25 cellular contexts compared by ENCODE assay signal in the genomic region with DNA sequence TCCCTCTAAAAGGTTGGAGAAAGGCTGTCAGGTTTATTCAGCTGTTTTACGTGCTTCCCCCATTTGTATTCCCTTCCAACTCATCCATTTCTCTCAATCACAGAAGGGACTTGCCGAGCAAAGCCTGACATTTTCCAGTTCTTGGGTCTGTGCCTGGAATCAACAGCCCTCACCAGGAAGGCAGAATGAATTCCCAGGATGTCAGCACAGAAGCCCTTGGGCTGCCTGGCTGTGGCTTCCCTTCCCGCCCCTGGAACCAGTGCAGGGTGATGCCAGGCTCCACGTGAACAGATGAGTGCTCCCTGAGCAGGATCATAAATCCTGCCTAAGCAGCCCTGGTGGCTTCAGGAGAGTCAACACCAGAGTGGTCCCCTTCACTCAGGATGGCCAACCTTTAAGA.
DNase-seq lines count a peak whose midpoint lies in the region; ATAC-seq and TF ChIP-seq lines count a peak whose summit lies in the region.
"Had no signal": no experiment of that assay in that cellular context is flagged by ENCODE, and none has a peak within 500 bp of the region (broad histone marks: within the 10 kb centered on the region; RNA-seq: fewer than 3 reads in every experiment).

No MANE protein-coding gene starts in this region.

- H3K36me3 Mint-ChIP-seq in activated CD8-positive, alpha-beta memory T cell treated with anti-CD3 and anti-CD28 coated beads, Interleukin-2, amount 10 ng/mL, durations not matched to agents 7 days and 5 days: no peaks in the 10 kb centered on the region
- H3K36me3 Mint-ChIP-seq in endothelial cell (ENCODE audit: low read depth, unreplicated experiment): no peaks in the 10 kb centered on the region
- H3K36me3 Mint-ChIP-seq: CD4-positive, alpha-beta memory T cell; naive thymus-derived CD8-positive, alpha-beta T cell had no signal

- H3K9ac ChIP-seq in neuronal stem cell (ENCODE audit: low read depth, low read length, poor library complexity): no peak overlapping the region

- H3K4me2 ChIP-seq in neuronal stem cell (ENCODE audit: insufficient read depth, low read length, poor library complexity, severe bottlenecking): no peak overlapping the region
- H3K4me2 ChIP-seq: hepatocyte had no signal

- no peak overlapping the region for H2AK5ac ChIP-seq in neuronal stem cell (ENCODE audit: low read depth, low read length)

- H3K9me3 ChIP-seq in MG63: peaks cover 6% of the 10 kb centered on the region
- peaks cover 0 to 2% of the 10 kb centered on the region in 2 donors for H3K9me3 ChIP-seq in neuronal stem cell (replicated peaks in 1 of 2; ENCODE audit: control insufficient read depth in 2 of 2, insufficient read depth in 1 of 2, low read depth in 1 of 2, low read length in 2 of 2)

- no peak overlapping the region for H3K4me3 ChIP-seq in MG63
- H3K4me3 ChIP-seq in neuronal stem cell (ENCODE audit: low read length in 2 of 2): no peak overlapping the region
- H3K4me3 ChIP-seq: hepatocyte had no signal

- H3K23ac ChIP-seq in neuronal stem cell (ENCODE audit: low read depth, low read length, poor library complexity): no peak overlapping the region

- H3K27me3 ChIP-seq in MG63: no peaks in the 10 kb centered on the region
- peaks cover 0 to 10% (median 0%) of the 10 kb centered on the region in 3 experiments for H3K27me3 ChIP-seq in neuronal stem cell (ENCODE audit: control insufficient read depth in 3 of 3, insufficient read depth in 3 of 3, low read depth in 1 of 3, low read length in 3 of 3)
- H3K27me3 ChIP-seq: brain microvascular endothelial cell had no signal

- H2AFZ ChIP-seq in neuronal stem cell (ENCODE audit: low read length): no peak overlapping the region
- H2AFZ ChIP-seq: hepatocyte had no signal

- no peaks in the 10 kb centered on the region for H3K36me3 ChIP-seq in MG63
- no peaks in the 10 kb centered on the region for H3K36me3 ChIP-seq in neuronal stem cell (replicated peaks in 1 of 2; ENCODE audit: control insufficient read depth in 2 of 2, insufficient read depth in 2 of 2, low read length in 2 of 2)
- H3K36me3 ChIP-seq: brain microvascular endothelial cell had no signal

- DNase-seq in NCI-H1694 (lab: John Stamatoyannopoulos, UW): peak; percentile 6
- DNase-seq in NCI-H1694 treated with DMSO at 0.1 percent for 48 hours (lab: John Stamatoyannopoulos, UW): no peak
- DNase-seq in MG63: peak; percentile 41
- peak; percentile 39 for DNase-seq in cerebellum (ENCODE audit: low spot score)
- DNase-seq in neuronal stem cell (ENCODE audit: low spot score): no peak
- no peak for DNase-seq in HuH-7 (ENCODE audit: low spot score)
- DNase-seq in activated CD8-positive, alpha-beta memory T cell treated with anti-CD3 and anti-CD28 coated beads, Interleukin-2, amount 10 ng/mL, durations not matched to agents 7 days and 5 days: no peak
- no peak for DNase-seq in endothelial cell (ENCODE audit: low spot score)
- DNase-seq: activated gamma-delta T cell; AML-193; brain microvascular endothelial cell; CD4-positive, alpha-beta memory T cell; DMS 273 treated with DMSO at 0.1 percent for 48 hours; foreskin melanocyte; naive thymus-derived CD8-positive, alpha-beta T cell; NCI-H1105; NCI-H2029; occipital lobe; T-helper 2 cell had no signal

- H3K4me3 Mint-ChIP-seq in activated CD8-positive, alpha-beta memory T cell treated with anti-CD3 and anti-CD28 coated beads, Interleukin-2, amount 10 ng/mL, durations not matched to agents 7 days and 5 days: no peak overlapping the region
- H3K4me3 Mint-ChIP-seq in endothelial cell (ENCODE audit: unreplicated experiment): no peak overlapping the region
- H3K4me3 Mint-ChIP-seq: CD4-positive, alpha-beta memory T cell; naive thymus-derived CD8-positive, alpha-beta T cell; stimulated activated naive CD8-positive, alpha-beta T cell treated with anti-CD3 and anti-CD28 coated beads, Interleukin-15, Interleukin-2, amounts not matched to agents 100 ng/mL and 50 ng/mL, for 24 hours had no signal

- H3K18ac ChIP-seq in neuronal stem cell (ENCODE audit: low read length): peak overlapping the region; percentile 35

- no peak overlapping the region for H3K14ac ChIP-seq in neuronal stem cell (ENCODE audit: low read length)

- H3K4me1 Mint-ChIP-seq in activated CD8-positive, alpha-beta memory T cell treated with anti-CD3 and anti-CD28 coated beads, Interleukin-2, amount 10 ng/mL, durations not matched to agents 7 days and 5 days: peaks cover 8% of the 10 kb centered on the region
- peaks cover 9% of the 10 kb centered on the region for H3K4me1 Mint-ChIP-seq in endothelial cell (ENCODE audit: unreplicated experiment)
- H3K4me1 Mint-ChIP-seq: CD4-positive, alpha-beta memory T cell had no signal

- CTCF ChIA-PET in activated CD8-positive, alpha-beta memory T cell treated with anti-CD3 and anti-CD28 coated beads, Interleukin-2, amount 10 ng/mL, durations not matched to agents 7 days and 5 days (lab: Charles Lee): interaction anchor here (0.9 kb wide), 1 partner anchor 34 kb away, joined by 3 read pairs; no protein-coding TSS in a partner anchor

- H2BK15ac ChIP-seq in neuronal stem cell (ENCODE audit: low read length): no peak overlapping the region

- H3K9me3 Mint-ChIP-seq in activated CD8-positive, alpha-beta memory T cell treated with anti-CD3 and anti-CD28 coated beads, Interleukin-2, amount 10 ng/mL, durations not matched to agents 7 days and 5 days (ENCODE audit: low read depth): no peaks in the 10 kb centered on the region
- H3K9me3 Mint-ChIP-seq in endothelial cell (ENCODE audit: unreplicated experiment): no peaks in the 10 kb centered on the region
- H3K9me3 Mint-ChIP-seq: CD4-positive, alpha-beta memory T cell; stimulated activated naive CD8-positive, alpha-beta T cell treated with anti-CD3 and anti-CD28 coated beads, Interleukin-15, Interleukin-2, amounts not matched to agents 100 ng/mL and 50 ng/mL, for 24 hours had no signal

- peaks cover 45% of the 10 kb centered on the region for H3K27me3 Mint-ChIP-seq in activated CD8-positive, alpha-beta memory T cell treated with anti-CD3 and anti-CD28 coated beads, Interleukin-2, amount 10 ng/mL, durations not matched to agents 7 days and 5 days
- H3K27me3 Mint-ChIP-seq in endothelial cell (ENCODE audit: unreplicated experiment): no peaks in the 10 kb centered on the region

- ATAC-seq in activated CD8-positive, alpha-beta memory T cell treated with anti-CD3 and anti-CD28 coated beads, Interleukin-2, amount 10 ng/mL, durations not matched to agents 7 days and 5 days: no peak
- ATAC-seq: HepG2; left lobe of liver; naive thymus-derived CD8-positive, alpha-beta T cell had no signal

- no peak overlapping the region for H2BK5ac ChIP-seq in neuronal stem cell (ENCODE audit: low read length)

- no peaks in the 10 kb centered on the region for H3K79me1 ChIP-seq in neuronal stem cell (ENCODE audit: low read depth, low read length)

- H4K91ac ChIP-seq in neuronal stem cell (ENCODE audit: low read depth, low read length, poor library complexity): no peak overlapping the region

- H3K27ac Mint-ChIP-seq in activated CD8-positive, alpha-beta memory T cell treated with anti-CD3 and anti-CD28 coated beads, Interleukin-2, amount 10 ng/mL, durations not matched to agents 7 days and 5 days: no peak overlapping the region
- no peak overlapping the region for H3K27ac Mint-ChIP-seq in endothelial cell (ENCODE audit: unreplicated experiment)
- H3K27ac Mint-ChIP-seq: CD4-positive, alpha-beta memory T cell; naive thymus-derived CD8-positive, alpha-beta T cell; stimulated activated naive CD8-positive, alpha-beta T cell treated with anti-CD3 and anti-CD28 coated beads, Interleukin-15, Interleukin-2, amounts not matched to agents 100 ng/mL and 50 ng/mL, for 24 hours had no signal

- H3K4ac ChIP-seq in neuronal stem cell (ENCODE audit: low read length): no peak overlapping the region

- H3K4me1 ChIP-seq in neuronal stem cell (ENCODE audit: control insufficient read depth in 2 of 2, insufficient read depth in 1 of 2, low read depth in 1 of 2, low read length in 2 of 2): peaks cover 0 to 5% of the 10 kb centered on the region in 2 donors

- WGBS in neuronal stem cell (ENCODE audit: extremely low coverage in 2 of 2, insufficient read length in 2 of 2, insufficient replicate concordance in 1 of 2), 2 donors: no CpG with 5 or more reads among the region's 4 CpGs

- H2BK120ac ChIP-seq in neuronal stem cell (ENCODE audit: low read depth, low read length): no peak overlapping the region

- H2BK12ac ChIP-seq in neuronal stem cell (ENCODE audit: low read length): no peak overlapping the region

- no peak for TF ChIP-seq CTCF in endothelial cell (IDR thresholded peaks at IDR 0.05; ENCODE audit: unreplicated experiment)

- no peak overlapping the region for H4K8ac ChIP-seq in neuronal stem cell (ENCODE audit: low read depth, low read length)

- H3K27ac ChIP-seq in neuronal stem cell (replicated peaks; ENCODE audit: low read length): no peak overlapping the region
- H3K27ac ChIP-seq: 22Rv1, brain microvascular endothelial cell, hepatocyte, RWPE1 had no signal

Comparison
In these comparisons a context has a peak if more than half of its experiments do, and no peak if none do; other contexts are left out.
1. DNase-seq: peak in NCI-H1694 (single experiment), MG63 (single experiment) and cerebellum (single experiment); none in NCI-H1694 treated with DMSO at 0.1 percent for 48 hours (single experiment), neuronal stem cell (single experiment), HuH-7 (single experiment), activated CD8-positive, alpha-beta memory T cell treated with anti-CD3 and anti-CD28 coated beads, Interleukin-2, amount 10 ng/mL, durations not matched to agents 7 days and 5 days (single experiment) and endothelial cell (single experiment).